Comparison of ENCODE assay signal across 2 cellular contexts in genomic region chr5:94508421-94509148, GRCh38.
TF ChIP-seq lines count a peak whose summit lies in the region.

No MANE protein-coding gene starts in this region.

TF ChIP-seq in GM23338, 12 proteins besides CTCF, POLR2A, EP300 and RAD21:
- TF ChIP-seq REST (IDR thresholded peaks at IDR 0.05; ENCODE audit: unreplicated experiment) (no peak), JUNB (IDR thresholded peaks at IDR 0.05; ENCODE audit: unreplicated experiment) (no peak), ETS1 (IDR thresholded peaks at IDR 0.05) (no peak), POLR2AphosphoS5 (IDR thresholded peaks at IDR 0.05; ENCODE audit: low read depth) (no peak), EZH2phosphoT487 (IDR thresholded peaks at IDR 0.05; ENCODE audit: unreplicated experiment) (no peak), ZNF462 (CRISPR knock-in tag; IDR thresholded peaks at IDR 0.05) (no peak), CREB1 (CRISPR knock-in tag; IDR thresholded peaks at IDR 0.05; ENCODE audit: low read depth) (no peak), NANOG (IDR thresholded peaks at IDR 0.05; ENCODE audit: borderline replicate concordance) (no peak), ZNF331 (CRISPR knock-in tag; IDR thresholded peaks at IDR 0.05; ENCODE audit: low read depth) (no peak), EZH2 (IDR thresholded peaks at IDR 0.05; ENCODE audit: low read depth, unreplicated experiment) (no peak), STAT1 (IDR thresholded peaks at IDR 0.05; ENCODE audit: unreplicated experiment) (no peak), ZNF114 (CRISPR knock-in tag; IDR thresholded peaks at IDR 0.05) (no peak)

TF ChIP-seq in H1, 55 proteins besides CTCF, POLR2A, EP300 and RAD21:
- TF ChIP-seq JUN (IDR thresholded peaks at IDR 0.05; ENCODE audit: low read depth, low read length) (no peak), ATF3 (IDR thresholded peaks at IDR 0.05; ENCODE audit: insufficient read depth, low read depth, low read length) (no peak), ASH2L (IDR thresholded peaks at IDR 0.05; ENCODE audit: low read length) (no peak), SIN3A (conservative IDR thresholded peaks at IDR 0.05 in 1 of 2, IDR thresholded peaks at IDR 0.05 in 1 of 2; ENCODE audit: low read depth in 1 of 2, low read length in 2 of 2) (no peak), ATF2 (IDR thresholded peaks at IDR 0.05; ENCODE audit: low read length) (no peak), BRCA1 (IDR thresholded peaks at IDR 0.05; ENCODE audit: low read depth, low read length) (no peak), CREB1 (IDR thresholded peaks at IDR 0.05) (no peak), NANOG (IDR thresholded peaks at IDR 0.05; ENCODE audit: insufficient read depth, low read depth, low read length, poor library complexity, severe bottlenecking) (no peak), POLR2AphosphoS5 (IDR thresholded peaks at IDR 0.05; ENCODE audit: low read depth, low read length) (no peak), CHD7 (IDR thresholded peaks at IDR 0.05; ENCODE audit: insufficient replicate concordance, low read length) (no peak), SUZ12 (IDR thresholded peaks at IDR 0.05; ENCODE audit: low read length) (no peak), SAP30 (IDR thresholded peaks at IDR 0.05; ENCODE audit: insufficient read depth, insufficient replicate concordance, low read length) (no peak), CEBPB (IDR thresholded peaks at IDR 0.05; ENCODE audit: low read depth, low read length) (no peak), TAF1 (IDR thresholded peaks at IDR 0.05; ENCODE audit: low read depth, low read length) (no peak)
